In genomic region chr6:39102821-39103136, GRCh38 we compare ENCODE assay signal across 1 cellular context.
TF ChIP-seq lines count a peak whose summit lies in the region.

No MANE protein-coding gene starts in this region.

TF ChIP-seq in WTC11, 78 proteins besides CTCF, POLR2A, EP300 and RAD21 (continued from another document):
- no peak for TF ChIP-seq HMGXB4 (CRISPR knock-in tag; IDR thresholded peaks at IDR 0.05)
- TF ChIP-seq KAT7 (CRISPR knock-in tag; IDR thresholded peaks at IDR 0.05; ENCODE audit: borderline replicate concordance): no peak
- no peak for TF ChIP-seq ARID4B (CRISPR knock-in tag; IDR thresholded peaks at IDR 0.05; ENCODE audit: borderline replicate concordance)
- no peak for TF ChIP-seq ATF2 (CRISPR knock-in tag; IDR thresholded peaks at IDR 0.05; ENCODE audit: borderline replicate concordance, low read depth)
- no peak for TF ChIP-seq ZSCAN18 (CRISPR knock-in tag; IDR thresholded peaks at IDR 0.05)
- no peak for TF ChIP-seq ELF4 (CRISPR knock-in tag; IDR thresholded peaks at IDR 0.05; ENCODE audit: low read depth)
- no peak for TF ChIP-seq ZMAT4 (CRISPR knock-in tag; IDR thresholded peaks at IDR 0.05)
- no peak for TF ChIP-seq TP53 (CRISPR knock-in tag; IDR thresholded peaks at IDR 0.05)
- TF ChIP-seq ZNF138 (CRISPR knock-in tag; conservative IDR thresholded peaks at IDR 0.05): no peak
